27 cellular contexts compared by ENCODE assay signal in the genomic region with DNA sequence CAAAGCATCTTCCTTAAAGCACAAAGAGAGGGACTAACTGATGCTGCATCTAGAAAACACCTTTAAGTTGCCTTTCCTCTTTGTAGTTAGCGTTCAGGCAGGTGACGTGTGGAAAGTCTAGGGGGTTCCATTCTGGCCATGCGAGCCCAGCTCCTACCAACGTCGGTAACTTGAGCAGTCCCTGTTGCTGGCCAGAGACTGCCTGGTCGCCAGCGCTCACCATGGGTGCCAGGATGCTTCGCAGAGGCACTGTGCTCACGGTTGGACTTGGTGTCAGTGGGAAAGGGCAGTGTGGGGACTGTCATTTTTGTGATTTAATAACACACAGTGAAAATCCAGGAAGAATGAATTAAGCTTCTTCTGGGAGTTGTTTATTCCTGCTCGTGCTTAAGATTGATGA.
"Had no signal": no experiment of that assay in that cellular context is flagged by ENCODE, and none has a peak within 500 bp of the region (broad histone marks: within the 10 kb centered on the region; RNA-seq: fewer than 3 reads in every experiment).

No MANE protein-coding gene starts in this region.

- ATAC-seq: esophagus mucosa; gastroesophageal sphincter; heart left ventricle; mucosa of descending colon; sciatic nerve; stimulated activated naive CD8-positive, alpha-beta T cell treated with anti-CD3 and anti-CD28 coated beads, Interleukin-15, amount 100 ng/mL, for 72 hours had no signal

- H3K36me3 ChIP-seq: ovary had no signal

- DNase-seq: effector CD4-positive, alpha-beta T cell; foreskin fibroblast; heart left ventricle; kidney; mesenchymal stem cell; mucosa of descending colon; naive B cell; nephron progenitor cell; nucleus accumbens; ovary; stimulated activated CD4-positive, alpha-beta T cell treated with anti-CD3 and anti-CD28 coated beads, Interleukin-12 subunit alpha, Interleukin-12 subunit beta, amount 100 ng/mL, for 4 hours; stimulated activated CD4-positive, alpha-beta T cell treated with anti-CD3 and anti-CD28 coated beads, Interleukin-1b, Interleukin-23, amount 100 ng/mL, for 48 hours; stimulated activated CD4-positive, alpha-beta T cell treated with anti-CD3 and anti-CD28 coated beads, Interleukin-4, amount 100 ng/mL, for 1 hour; stimulated activated CD8-positive, alpha-beta memory T cell treated with anti-CD3 and anti-CD28 coated beads, Interleukin-4, amount 100 ng/mL, for 48 hours; stimulated activated naive CD4-positive, alpha-beta T cell; stimulated activated naive CD8-positive, alpha-beta T cell treated with anti-CD3 and anti-CD28 coated beads, Interleukin-15, amount 100 ng/mL, for 72 hours; thyroid gland; trophoblast cell had no signal

- FAIRE-seq: kidney had no signal

- H3K4me3 ChIP-seq: coronary artery, gastroesophageal sphincter, heart left ventricle, hepatocyte, mucosa of descending colon, ovary, smooth muscle cell, suprapubic skin, thyroid gland, vagina had no signal

- H3K27me3 ChIP-seq: gastroesophageal sphincter, heart left ventricle, hepatocyte, ovary, suprapubic skin, thyroid gland, vagina had no signal

- H3K27ac ChIP-seq: coronary artery, epithelial cell of prostate, gastroesophageal sphincter, heart left ventricle, hepatocyte, ovary, suprapubic skin, thyroid gland, vagina had no signal

- H3K9me3 ChIP-seq: gastroesophageal sphincter, heart left ventricle, mucosa of descending colon, ovary, suprapubic skin, thyroid gland, vagina had no signal
